23 cellular contexts compared by ENCODE assay signal in genomic region chr10:100501423-100501822, GRCh38. TPM values are rescaled to one million over a fixed set of nuclear protein-coding genes. Genes with fewer than 3 reads are reported as not detected.
"Had no signal": no experiment of that assay in that cellular context is flagged by ENCODE, and none has a peak within 500 bp of the region (broad histone marks: within the 10 kb centered on the region; RNA-seq: fewer than 3 reads in every experiment).

No MANE protein-coding gene starts in this region.

- H3K4me1 Mint-ChIP-seq: endodermal cell had no signal

- H3K9me3 Mint-ChIP-seq: endodermal cell; naive thymus-derived CD4-positive, alpha-beta T cell; stimulated activated naive CD8-positive, alpha-beta T cell treated with anti-CD3 and anti-CD28 coated beads, Interleukin-15, amount 100 ng/mL, for 72 hours had no signal

- H3K36me3 ChIP-seq: brain microvascular endothelial cell had no signal

- ATAC-seq: left colon; naive thymus-derived CD4-positive, alpha-beta T cell; stimulated activated naive CD8-positive, alpha-beta T cell treated with anti-CD3 and anti-CD28 coated beads, Interleukin-15, amount 100 ng/mL, for 72 hours; upper lobe of right lung had no signal

- H3K4me3 Mint-ChIP-seq: endodermal cell; stimulated activated naive CD8-positive, alpha-beta T cell treated with anti-CD3 and anti-CD28 coated beads, Interleukin-15, amount 100 ng/mL, for 72 hours had no signal

- H3K27ac Mint-ChIP-seq: endodermal cell had no signal

- H3K27me3 Mint-ChIP-seq: naive thymus-derived CD4-positive, alpha-beta T cell; stimulated activated naive CD8-positive, alpha-beta T cell treated with anti-CD3 and anti-CD28 coated beads, Interleukin-15, amount 100 ng/mL, for 72 hours had no signal

- DNase-seq: activated naive CD4-positive, alpha-beta T cell treated with Interleukin-2 at 50 U/mL for 16 hours; activated T-cell treated with anti-CD3 and anti-CD28 coated beads, Interleukin-2, amount 50 U/mL, for 48 hours; amniotic stem cell; brain microvascular endothelial cell; endodermal cell; erythroblast; foreskin melanocyte; head of caudate nucleus; left colon; naive thymus-derived CD4-positive, alpha-beta T cell; posterior cingulate gyrus; stimulated activated CD4-positive, alpha-beta T cell treated with anti-CD3 and anti-CD28 coated beads, Interleukin-4, amount 100 ng/mL, for 4 hours; stimulated activated naive CD8-positive, alpha-beta T cell treated with anti-CD3 and anti-CD28 coated beads, Interleukin-15, amount 100 ng/mL, for 72 hours; T1000; testis; upper lobe of right lung had no signal

- H3K4me3 ChIP-seq: right atrium auricular region, skin epidermis, testis, upper lobe of right lung had no signal

- H3K27me3 ChIP-seq: brain microvascular endothelial cell, neutrophil, right atrium auricular region, testis, upper lobe of right lung had no signal

RNA-seq across cellular contexts. Expression of gene WNT8B, which starts 38.6 kb away (rescaled TPM):
- total RNA-seq: cerebellum, dermis microvascular lymphatic vessel endothelial cell, left colon, lung microvascular endothelial cell, mononuclear cell, right atrium auricular region, upper lobe of right lung had no signal
